ENCODE assay signal across 8 cellular contexts in genomic region chr12:56258068-56258819, GRCh38.
DNase-seq lines count a peak whose midpoint lies in the region; ATAC-seq, FAIRE-seq and TF ChIP-seq lines count a peak whose summit lies in the region.

TSS of gene ANKRD52 (minus strand) at chr12:56258384. CDS start at chr12:56258269, 115 bp downstream.

- H3K36me3 ChIP-seq in OCI-LY1 (ENCODE audit: insufficient read depth, low read length) (peaks cover 31% of the 10 kb centered on the region), mucosa of stomach (ENCODE audit: control insufficient read depth, insufficient read depth, low read length) (peaks cover 14% of the 10 kb centered on the region)

- no peaks in the 10 kb centered on the region for H3K9me2 ChIP-seq in OCI-LY1 (ENCODE audit: low read depth, low read length)

- peak within 1 kb of the TSS; percentile 100 for H2AFZ ChIP-seq in OCI-LY1 (ENCODE audit: low read length)

- no peaks in the 10 kb centered on the region for H4K20me1 ChIP-seq in OCI-LY1 (ENCODE audit: insufficient read depth, low read length)

- peak; percentile 55 for TF ChIP-seq CTCF in D721Med (IDR thresholded peaks at IDR 0.05; ENCODE audit: insufficient read depth, missing control alignments)
- TF ChIP-seq CTCF in OCI-LY1 (IDR thresholded peaks at IDR 0.05; ENCODE audit: low read length), result peak; percentile 56

- H3K4me1 ChIP-seq in OCI-LY1 (ENCODE audit: insufficient read depth, low read length, severe bottlenecking) (peaks cover 23% of the 10 kb centered on the region), mucosa of stomach (ENCODE audit: control insufficient read depth, insufficient read depth, low read length) (peaks cover 17% of the 10 kb centered on the region)

- H3K27ac ChIP-seq in OCI-LY1 (ENCODE audit: low read depth, low read length, poor library complexity, severe bottlenecking), result no peak within 1 kb of the TSS

- peak within 1 kb of the TSS; percentile 89 for H3K9ac ChIP-seq in OCI-LY1 (ENCODE audit: low read length)
- H3K9ac ChIP-seq in mucosa of stomach (ENCODE audit: low read length), result peak within 1 kb of the TSS; percentile 84

- H3K4me2 ChIP-seq in OCI-LY1 (ENCODE audit: low read length), result peak within 1 kb of the TSS; percentile 99

- H3K9me3 ChIP-seq in OCI-LY1 (ENCODE audit: low read length) (no peaks in the 10 kb centered on the region), mucosa of stomach (ENCODE audit: control insufficient read depth, low read length) (no peaks in the 10 kb centered on the region)

- DNase-seq in D721Med (ENCODE audit: insufficient read length, low spot score) (peak; percentile 77), HTR-8/SVneo (ENCODE audit: insufficient read length, low spot score) (peak; percentile 82), activated T-cell treated with anti-CD3 and anti-CD28 coated beads for 4 hours (peak; percentile 64), erythroblast (lab: John Stamatoyannopoulos, UW) (peak; percentile 88 to 94)
- peak; percentile 83 for DNase-seq in stimulated activated CD8-positive, alpha-beta memory T cell treated with anti-CD3 and anti-CD28 coated beads, Interleukin-4, amount 100 ng/mL, for 48 hours

- peak; percentile 68 for ATAC-seq in GM21360 (IDR thresholded peaks at IDR 0.05; ENCODE audit: unreplicated experiment)

- H3K27me3 ChIP-seq in OCI-LY1 (ENCODE audit: insufficient read depth, low read length) (no peaks in the 10 kb centered on the region), mucosa of stomach (ENCODE audit: control insufficient read depth, insufficient read depth, low read length) (no peaks in the 10 kb centered on the region)

- TF ChIP-seq POLR2A in erythroblast (IDR thresholded peaks at IDR 0.05; ENCODE audit: low read length), result no peak

- no peak for FAIRE-seq in D721Med (lab: Jason Lieb, UNC)
- peak; percentile 9 for FAIRE-seq in HTR-8/SVneo (lab: Jason Lieb, UNC)

- H3K4me3 ChIP-seq in OCI-LY1 (ENCODE audit: low read depth, low read length, poor library complexity, severe bottlenecking), result peak within 1 kb of the TSS; percentile 88
- H3K4me3 ChIP-seq in mucosa of stomach (ENCODE audit: low read length), result peak within 1 kb of the TSS; percentile 63

- H3K79me2 ChIP-seq in OCI-LY1 (ENCODE audit: insufficient read depth, low read length), result no peaks in the 10 kb centered on the region

- H3F3A ChIP-seq in OCI-LY1 (ENCODE audit: insufficient read depth, low read length), result no peaks in the 10 kb centered on the region
